In genomic region chr5:14213253-14213652, GRCh38 we compare ENCODE assay signal across 20 cellular contexts.
DNase-seq lines count a peak whose midpoint lies in the region; ATAC-seq, FAIRE-seq and TF ChIP-seq lines count a peak whose summit lies in the region.
"Had no signal": no experiment of that assay in that cellular context is flagged by ENCODE, and none has a peak within 500 bp of the region (broad histone marks: within the 10 kb centered on the region; RNA-seq: fewer than 3 reads in every experiment).

No MANE protein-coding gene starts in this region.

- H3K36me3 Mint-ChIP-seq in endothelial cell (ENCODE audit: low read depth, unreplicated experiment) = no peaks in the 10 kb centered on the region
- H3K36me3 Mint-ChIP-seq in activated T-cell treated with anti-CD3 and anti-CD28 coated beads, Interleukin-2, amount 50 U/mL, for 4 hours (ENCODE audit: insufficient read depth) = no peaks in the 10 kb centered on the region
- H3K36me3 Mint-ChIP-seq: stimulated activated effector memory CD8-positive, alpha-beta T cell treated with anti-CD3 and anti-CD28 coated beads, Interleukin-12 subunit alpha, Interleukin-12 subunit beta, amount 100 ng/mL, for 72 hours had no signal

- CTCF ChIA-PET in A549 (lab: Yijun Ruan, JAX) = interaction anchor here (1.0 to 1.4 kb wide), 3 partner anchors 13 to 71 kb away, joined by 3 to 6 read pairs (median 5); partner anchors contain the start of gene TRIO

- H3K27ac ChIP-seq in A549 (peak overlapping the region; percentile 46 to 69; a peak in 4 of 6 replicates), KMS-11 (peak overlapping the region; percentile 92), mucosa of rectum (ENCODE audit: low read depth in 2 of 2, low read length in 2 of 2) (peak overlapping the region; percentile 78 to 89), upper lobe of left lung (peak overlapping the region in 2 of 4 donors; percentile 50 to 64)
- H3K27ac ChIP-seq: left ventricle myocardium inferior, SK-N-MC, tibial artery had no signal

- H3K4me1 ChIP-seq in A549 (peaks cover 89% of the 10 kb centered on the region), KMS-11 (ENCODE audit: low read depth, poor library complexity, severe bottlenecking) (peaks cover 100% of the 10 kb centered on the region), mucosa of rectum (ENCODE audit: control insufficient read depth in 2 of 2, insufficient read depth in 2 of 2, low read length in 2 of 2) (peaks cover 70 to 85% of the 10 kb centered on the region in 2 donors), upper lobe of left lung (peaks cover 31 to 59% (median 43%) of the 10 kb centered on the region in 4 donors)

- H3K27ac Mint-ChIP-seq in endothelial cell (ENCODE audit: unreplicated experiment) = no peak overlapping the region
- H3K27ac Mint-ChIP-seq: stimulated activated effector memory CD8-positive, alpha-beta T cell treated with anti-CD3 and anti-CD28 coated beads, Interleukin-12 subunit alpha, Interleukin-12 subunit beta, amount 100 ng/mL, for 72 hours had no signal

- TF ChIP-seq RAD21 in A549 (conservative IDR thresholded peaks at IDR 0.05 in 1 of 2, IDR thresholded peaks at IDR 0.05 in 1 of 2) = no peak

- ATAC-seq in A549 (no peak), HG02588 (IDR thresholded peaks at IDR 0.05; ENCODE audit: unreplicated experiment) (no peak), upper lobe of left lung (ENCODE audit: low FRiP score in 2 of 2) (no peak)
- ATAC-seq in activated T-cell treated with anti-CD3 and anti-CD28 coated beads, Interleukin-2, amount 50 U/mL, for 4 hours = no peak
- ATAC-seq: effector memory CD8-positive, alpha-beta T cell; PC-3; stimulated activated effector memory CD8-positive, alpha-beta T cell treated with anti-CD3 and anti-CD28 coated beads, Interleukin-12 subunit alpha, Interleukin-12 subunit beta, amount 100 ng/mL, for 72 hours had no signal

- TF ChIP-seq EP300 in A549 (IDR thresholded peaks at IDR 0.05) (no peak), upper lobe of left lung (IDR thresholded peaks at IDR 0.05) (no peak)

- TF ChIP-seq CTCF in A549 (IDR thresholded peaks at IDR 0.05) = no peak
- TF ChIP-seq CTCF in KMS-11 (conservative IDR thresholded peaks at IDR 0.05; ENCODE audit: low read depth, low read length) = 0 out of 2 replicates have a peak, but pooled peaks have one; percentile 6
- TF ChIP-seq CTCF in endothelial cell (IDR thresholded peaks at IDR 0.05; ENCODE audit: unreplicated experiment) = no peak
- TF ChIP-seq CTCF in upper lobe of left lung (IDR thresholded peaks at IDR 0.05) = no peak

- H3K36me3 ChIP-seq in KMS-11 (ENCODE audit: insufficient read depth) (no peaks in the 10 kb centered on the region), mucosa of rectum (ENCODE audit: control insufficient read depth in 2 of 2, insufficient read depth in 2 of 2, low read length in 2 of 2) (no peaks in the 10 kb centered on the region), upper lobe of left lung (no peaks in the 10 kb centered on the region)
- H3K36me3 ChIP-seq: left ventricle myocardium inferior, tibial artery had no signal

- no peaks in the 10 kb centered on the region for H4K20me1 ChIP-seq in KMS-11 (ENCODE audit: insufficient read depth)

- H3K27me3 Mint-ChIP-seq in endothelial cell (ENCODE audit: unreplicated experiment) = peaks cover 6% of the 10 kb centered on the region
- H3K27me3 Mint-ChIP-seq in activated T-cell treated with anti-CD3 and anti-CD28 coated beads, Interleukin-2, amount 50 U/mL, for 4 hours (ENCODE audit: low read depth) = peaks cover 13% of the 10 kb centered on the region

- H3K9ac ChIP-seq in KMS-11 (peak overlapping the region; percentile 62), mucosa of rectum (ENCODE audit: low read depth in 1 of 2, low read length in 2 of 2) (peak overlapping the region in 1 of 2 donors; percentile 60)

- H3K4me3 Mint-ChIP-seq in endothelial cell (ENCODE audit: unreplicated experiment) = peak overlapping the region; percentile 1
- no peak overlapping the region for H3K4me3 Mint-ChIP-seq in activated T-cell treated with anti-CD3 and anti-CD28 coated beads, Interleukin-2, amount 50 U/mL, for 4 hours
- H3K4me3 Mint-ChIP-seq: stimulated activated effector memory CD8-positive, alpha-beta T cell treated with anti-CD3 and anti-CD28 coated beads, Interleukin-12 subunit alpha, Interleukin-12 subunit beta, amount 100 ng/mL, for 72 hours had no signal

- H3K27me3 ChIP-seq in KMS-11 (ENCODE audit: insufficient read depth, low read depth) (no peaks in the 10 kb centered on the region), mucosa of rectum (ENCODE audit: control insufficient read depth in 2 of 2, insufficient read depth in 2 of 2, low read length in 2 of 2) (no peaks in the 10 kb centered on the region), upper lobe of left lung (no peaks in the 10 kb centered on the region)
- H3K27me3 ChIP-seq: tibial artery had no signal

- H3K4me1 Mint-ChIP-seq in endothelial cell (ENCODE audit: unreplicated experiment) = peaks cover 52% of the 10 kb centered on the region
- H3K4me1 Mint-ChIP-seq in activated T-cell treated with anti-CD3 and anti-CD28 coated beads, Interleukin-2, amount 50 U/mL, for 4 hours (ENCODE audit: low read depth) = peaks cover 4% of the 10 kb centered on the region
- H3K4me1 Mint-ChIP-seq: stimulated activated effector memory CD8-positive, alpha-beta T cell treated with anti-CD3 and anti-CD28 coated beads, Interleukin-12 subunit alpha, Interleukin-12 subunit beta, amount 100 ng/mL, for 72 hours had no signal

- H3K9me3 ChIP-seq in A549 = no peaks in the 10 kb centered on the region
- H3K9me3 ChIP-seq in mucosa of rectum (ENCODE audit: control insufficient read depth in 2 of 2, low read length in 2 of 2) = no peaks in the 10 kb centered on the region
- H3K9me3 ChIP-seq in upper lobe of left lung = no peaks in the 10 kb centered on the region
- H3K9me3 ChIP-seq: left ventricle myocardium inferior, tibial artery had no signal

- no peak overlapping the region for H3K4me3 ChIP-seq in A549
- no peak overlapping the region for H3K4me3 ChIP-seq in KMS-11 (IDR thresholded peaks at IDR 0.05; ENCODE audit: insufficient read depth, low read depth, low read length)
- peak overlapping the region; percentile 17 to 50 for H3K4me3 ChIP-seq in mucosa of rectum (ENCODE audit: low read length in 2 of 2)
- no peak overlapping the region for H3K4me3 ChIP-seq in upper lobe of left lung
- H3K4me3 ChIP-seq: left ventricle myocardium inferior, SK-N-MC, tibial artery had no signal

- H3K9me3 Mint-ChIP-seq in endothelial cell (ENCODE audit: unreplicated experiment) = no peaks in the 10 kb centered on the region
- no peaks in the 10 kb centered on the region for H3K9me3 Mint-ChIP-seq in activated T-cell treated with anti-CD3 and anti-CD28 coated beads, Interleukin-2, amount 50 U/mL, for 4 hours
- H3K9me3 Mint-ChIP-seq: effector memory CD8-positive, alpha-beta T cell had no signal

- TF ChIP-seq POLR2A in A549 (IDR thresholded peaks at IDR 0.05; ENCODE audit: low read length) = no peak
- no peak for TF ChIP-seq POLR2A in upper lobe of left lung (IDR thresholded peaks at IDR 0.05)

- no peak for FAIRE-seq in A549 (lab: Jason Lieb, UNC)

- POLR2A ChIA-PET in A549 (lab: Yijun Ruan, JAX) = interaction anchor here (1.2 kb wide), 1 partner anchor 51 kb away, joined by 4 read pairs; no protein-coding TSS in a partner anchor

- DNase-seq in A549 (ENCODE audit: low read depth in 1 of 2, low spot score in 1 of 2) (no peak), endothelial cell (ENCODE audit: low spot score) (no peak), upper lobe of left lung (no peak), inferior parietal cortex (ENCODE audit: extremely low spot score) (no peak)
- DNase-seq in activated T-cell treated with anti-CD3 and anti-CD28 coated beads, Interleukin-2, amount 50 U/mL, for 4 hours = no peak
- DNase-seq: activated CD4-positive, alpha-beta T cell treated with anti-CD3 and anti-CD28 coated beads for 48 hours; activated CD8-positive, alpha-beta memory T cell treated with anti-CD3 and anti-CD28 coated beads, Interleukin-2, amount 50 U/mL, for 4 hours; activated gamma-delta T cell treated with Interleukin-2 at 50 U/mL for 16 hours; DND-41; effector memory CD8-positive, alpha-beta T cell; left ventricle myocardium inferior; NCI-H2029 treated with DMSO at 0.1 percent for 48 hours; PC-3; posterior cingulate gyrus; tibial artery had no signal

- H2AFZ ChIP-seq in KMS-11 (ENCODE audit: low read depth) = no peak overlapping the region

- 55% methylated on average over 1 of the region's 1 CpG for WGBS in A549 (ENCODE audit: missing lambda C conversion rate)
- 71 to 75% methylated on average over 1 of the region's 1 CpG for WGBS in upper lobe of left lung, 2 donors

- H3K79me2 ChIP-seq in KMS-11 (ENCODE audit: insufficient read depth, low read depth) = peaks cover 87% of the 10 kb centered on the region

- H3K4me2 ChIP-seq in A549 (peak overlapping the region; percentile 69), KMS-11 (peak overlapping the region; percentile 86)

TF ChIP-seq in A549, 52 proteins besides CTCF, POLR2A, EP300 and RAD21 (continues in another document):
- no peak for TF ChIP-seq NPAS2 (CRISPR knock-in tag; IDR thresholded peaks at IDR 0.05; ENCODE audit: borderline replicate concordance)
- no peak for TF ChIP-seq SMC3 (IDR thresholded peaks at IDR 0.05)
- no peak for TF ChIP-seq ESRRA (IDR thresholded peaks at IDR 0.05; ENCODE audit: borderline replicate concordance, low read length)
- no peak for TF ChIP-seq NR3C1 (IDR thresholded peaks at IDR 0.05)
- no peak for TF ChIP-seq HMGXB4 (CRISPR knock-in tag; IDR thresholded peaks at IDR 0.05; ENCODE audit: borderline replicate concordance)
- TF ChIP-seq FOXS1 (CRISPR knock-in tag; IDR thresholded peaks at IDR 0.05) = no peak
- no peak for TF ChIP-seq ATOH8 (CRISPR knock-in tag; IDR thresholded peaks at IDR 0.05; ENCODE audit: low read depth)
- TF ChIP-seq HDAC2 (IDR thresholded peaks at IDR 0.05) = no peak

Comparison
In these comparisons a context has a peak if more than half of its experiments do, and no peak if none do; other contexts are left out.
1. H3K4me3 ChIP-seq: peak in mucosa of rectum (2 of 2); none in A549 (single experiment), KMS-11 (single experiment) and upper lobe of left lung (0 of 4).